In genomic region chr4:25835384-25835783, GRCh38 we compare ENCODE assay signal across 17 cellular contexts.
"Had no signal": no experiment of that assay in that cellular context is flagged by ENCODE, and none has a peak within 500 bp of the region (broad histone marks: within the 10 kb centered on the region; RNA-seq: fewer than 3 reads in every experiment).

No MANE protein-coding gene starts in this region.

- H3K9me3 Mint-ChIP-seq: endodermal cell; naive thymus-derived CD8-positive, alpha-beta T cell had no signal

- H3K27me3 Mint-ChIP-seq: naive thymus-derived CD8-positive, alpha-beta T cell had no signal

- H3K27ac Mint-ChIP-seq: endodermal cell; naive thymus-derived CD8-positive, alpha-beta T cell had no signal

- DNase-seq: activated CD4-positive, CD25-positive, alpha-beta regulatory T cell treated with anti-CD3 and anti-CD28 coated beads, Interleukin-2, amount 50 U/mL, for 72 hours; activated CD8-positive, alpha-beta memory T cell treated with anti-CD3 and anti-CD28 coated beads for 24 hours; activated CD8-positive, alpha-beta memory T cell treated with anti-CD3 and anti-CD28 coated beads, Interleukin-2, amount 50 U/mL, for 48 hours; activated effector memory CD4-positive, alpha-beta T cell treated with anti-CD3 and anti-CD28 coated beads, Interleukin-2, amount 50 U/mL, for 16 hours; activated naive CD4-positive, alpha-beta T cell treated with anti-CD3 and anti-CD28 coated beads, Interleukin-2, amount 50 U/mL, for 16 hours; activated T-cell treated with anti-CD3 and anti-CD28 coated beads, Interleukin-2, amount 50 U/mL, for 48 hours; aorta; brain microvascular endothelial cell; central memory CD4-positive, alpha-beta T cell; colonic mucosa; endodermal cell; foreskin keratinocyte; naive thymus-derived CD8-positive, alpha-beta T cell; stimulated activated CD4-positive, alpha-beta T cell treated with anti-CD3 and anti-CD28 coated beads, Interleukin-4, amount 100 ng/mL, for 1 hour; stimulated activated naive CD4-positive, alpha-beta T cell; tibial artery had no signal

- ATAC-seq: foreskin keratinocyte; naive thymus-derived CD8-positive, alpha-beta T cell; sciatic nerve had no signal

- H3K4me1 Mint-ChIP-seq: endodermal cell had no signal

- H3K4me3 Mint-ChIP-seq: endodermal cell; naive thymus-derived CD8-positive, alpha-beta T cell had no signal
